16 cellular contexts compared by ENCODE assay signal in the genomic region with DNA sequence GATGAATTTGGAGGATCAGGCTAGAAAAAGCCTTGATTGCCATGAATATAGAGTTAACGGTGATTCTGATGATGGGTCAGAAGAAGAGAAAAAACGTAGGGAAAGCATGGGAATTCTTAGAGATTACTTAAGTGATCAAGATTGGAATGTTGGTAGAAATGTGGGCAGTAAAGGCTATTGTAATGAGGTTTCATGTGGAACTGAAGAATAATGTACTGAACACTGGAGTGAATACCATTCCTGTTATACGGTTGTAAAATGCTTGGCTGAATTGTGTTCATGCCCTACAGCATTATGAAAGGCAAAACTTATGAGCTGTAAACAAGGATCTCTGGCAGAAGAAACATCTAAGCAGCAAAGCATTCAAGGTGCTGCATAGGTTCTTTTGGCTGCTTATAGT.
DNase-seq lines count a peak whose midpoint lies in the region; ATAC-seq, FAIRE-seq and TF ChIP-seq lines count a peak whose summit lies in the region.
"Had no signal": no experiment of that assay in that cellular context is flagged by ENCODE, and none has a peak within 500 bp of the region (broad histone marks: within the 10 kb centered on the region; RNA-seq: fewer than 3 reads in every experiment).

No MANE protein-coding gene starts in this region.

- no peak for ATAC-seq in activated CD8-positive, alpha-beta memory T cell treated with anti-CD3 and anti-CD28 coated beads, Interleukin-2, amount 10 ng/mL, durations not matched to agents 7 days and 5 days

- no peak overlapping the region for H3K4me3 Mint-ChIP-seq in nephron
- H3K4me3 Mint-ChIP-seq in activated CD8-positive, alpha-beta memory T cell treated with anti-CD3 and anti-CD28 coated beads, Interleukin-2, amount 10 ng/mL, durations not matched to agents 7 days and 5 days = no peak overlapping the region
- H3K4me3 Mint-ChIP-seq in activated CD4-positive, alpha-beta memory T cell treated with anti-CD3 and anti-CD28 coated beads for 36 hours = no peak overlapping the region
- H3K4me3 Mint-ChIP-seq: CD4-positive, alpha-beta memory T cell; HFFc6 had no signal

- TF ChIP-seq CTCF in epithelial cell of proximal tubule (conservative IDR thresholded peaks at IDR 0.05; ENCODE audit: low read depth, low read length) (no peak), nephron (IDR thresholded peaks at IDR 0.05; ENCODE audit: unreplicated experiment in 3 of 3) (no peak)

- H3K4me3 ChIP-seq in epithelial cell of proximal tubule (ENCODE audit: low read depth, low read length) = no peak overlapping the region

- intact Hi-C loops in activated CD4-positive, alpha-beta memory T cell treated with anti-CD3 and anti-CD28 coated beads for 36 hours (cut with micrococcal nuclease) = no loop called here

- DNase-seq in GM04504 (ENCODE audit: low read depth) (peak; percentile 5), epithelial cell of proximal tubule (ENCODE audit: low read depth) (peak; percentile 46), RCC 7860 (ENCODE audit: low spot score) (no peak), activated gamma-delta T cell treated with Interleukin-2 at 50 U/mL for 16 hours (no peak)
- DNase-seq in activated CD8-positive, alpha-beta memory T cell treated with anti-CD3 and anti-CD28 coated beads, Interleukin-2, amount 10 ng/mL, durations not matched to agents 7 days and 5 days = no peak
- no peak for DNase-seq in activated CD4-positive, alpha-beta memory T cell treated with anti-CD3 and anti-CD28 coated beads for 36 hours
- DNase-seq: BE2C; CD4-positive, alpha-beta memory T cell; DMS79; EL; HCEC 1CT; HFFc6 had no signal

- peaks cover 15% of the 10 kb centered on the region for H3K9me3 Mint-ChIP-seq in nephron
- H3K9me3 Mint-ChIP-seq in activated CD8-positive, alpha-beta memory T cell treated with anti-CD3 and anti-CD28 coated beads, Interleukin-2, amount 10 ng/mL, durations not matched to agents 7 days and 5 days (ENCODE audit: low read depth) = peaks cover 9% of the 10 kb centered on the region
- H3K9me3 Mint-ChIP-seq in activated CD4-positive, alpha-beta memory T cell treated with anti-CD3 and anti-CD28 coated beads for 36 hours = no peaks in the 10 kb centered on the region
- H3K9me3 Mint-ChIP-seq: CD4-positive, alpha-beta memory T cell; HFFc6 had no signal

- FAIRE-seq in RCC 7860 (lab: Jason Lieb, UNC) = no peak
- FAIRE-seq: A204.1, G401.6, GM19239 had no signal

- H3K27me3 Mint-ChIP-seq in nephron (ENCODE audit: low read depth) = no peaks in the 10 kb centered on the region
- H3K27me3 Mint-ChIP-seq in activated CD8-positive, alpha-beta memory T cell treated with anti-CD3 and anti-CD28 coated beads, Interleukin-2, amount 10 ng/mL, durations not matched to agents 7 days and 5 days = no peaks in the 10 kb centered on the region
- H3K27me3 Mint-ChIP-seq in activated CD4-positive, alpha-beta memory T cell treated with anti-CD3 and anti-CD28 coated beads for 36 hours = no peaks in the 10 kb centered on the region
- H3K27me3 Mint-ChIP-seq: CD4-positive, alpha-beta memory T cell had no signal

- peak overlapping the region; percentile 24 to 94 (median 92) for H3K27ac Mint-ChIP-seq in nephron
- H3K27ac Mint-ChIP-seq in activated CD8-positive, alpha-beta memory T cell treated with anti-CD3 and anti-CD28 coated beads, Interleukin-2, amount 10 ng/mL, durations not matched to agents 7 days and 5 days = no peak overlapping the region
- H3K27ac Mint-ChIP-seq in activated CD4-positive, alpha-beta memory T cell treated with anti-CD3 and anti-CD28 coated beads for 36 hours = no peak overlapping the region
- H3K27ac Mint-ChIP-seq: HFFc6 had no signal

- H3K36me3 Mint-ChIP-seq in nephron (ENCODE audit: low read depth) = no peaks in the 10 kb centered on the region
- peaks cover 22% of the 10 kb centered on the region for H3K36me3 Mint-ChIP-seq in activated CD8-positive, alpha-beta memory T cell treated with anti-CD3 and anti-CD28 coated beads, Interleukin-2, amount 10 ng/mL, durations not matched to agents 7 days and 5 days
- no peaks in the 10 kb centered on the region for H3K36me3 Mint-ChIP-seq in activated CD4-positive, alpha-beta memory T cell treated with anti-CD3 and anti-CD28 coated beads for 36 hours
- H3K36me3 Mint-ChIP-seq: CD4-positive, alpha-beta memory T cell had no signal

- POLR2A ChIA-PET in activated CD4-positive, alpha-beta memory T cell treated with anti-CD3 and anti-CD28 coated beads for 36 hours (lab: Charles Lee) = no interaction called here

- CTCF ChIA-PET in activated CD8-positive, alpha-beta memory T cell treated with anti-CD3 and anti-CD28 coated beads, Interleukin-2, amount 10 ng/mL, durations not matched to agents 7 days and 5 days (lab: Charles Lee) = interaction anchor here (1.4 kb wide), 1 partner anchor 9 kb away, joined by 3 read pairs; no protein-coding TSS in a partner anchor
- CTCF ChIA-PET in activated CD4-positive, alpha-beta memory T cell treated with anti-CD3 and anti-CD28 coated beads for 36 hours (lab: Charles Lee) = no interaction called here

- H3K4me1 Mint-ChIP-seq in nephron = peaks cover 40% of the 10 kb centered on the region
- no peaks in the 10 kb centered on the region for H3K4me1 Mint-ChIP-seq in activated CD8-positive, alpha-beta memory T cell treated with anti-CD3 and anti-CD28 coated beads, Interleukin-2, amount 10 ng/mL, durations not matched to agents 7 days and 5 days
- no peaks in the 10 kb centered on the region for H3K4me1 Mint-ChIP-seq in activated CD4-positive, alpha-beta memory T cell treated with anti-CD3 and anti-CD28 coated beads for 36 hours (ENCODE audit: low read depth)

Comparison
In these comparisons a context has a peak if more than half of its experiments do, and no peak if none do; other contexts are left out.
1. DNase-seq: peak in GM04504 (single experiment) and epithelial cell of proximal tubule (single experiment); none in activated CD8-positive, alpha-beta memory T cell treated with anti-CD3 and anti-CD28 coated beads, Interleukin-2, amount 10 ng/mL, durations not matched to agents 7 days and 5 days (single experiment), RCC 7860 (single experiment), activated CD4-positive, alpha-beta memory T cell treated with anti-CD3 and anti-CD28 coated beads for 36 hours (single experiment) and activated gamma-delta T cell treated with Interleukin-2 at 50 U/mL for 16 hours (single experiment).
2. H3K27ac Mint-ChIP-seq: peak in nephron (3 of 3); none in activated CD8-positive, alpha-beta memory T cell treated with anti-CD3 and anti-CD28 coated beads, Interleukin-2, amount 10 ng/mL, durations not matched to agents 7 days and 5 days (single experiment) and activated CD4-positive, alpha-beta memory T cell treated with anti-CD3 and anti-CD28 coated beads for 36 hours (single experiment).